In genomic region chr6:15643542-15643941, GRCh38 we compare ENCODE assay signal across 1 cellular context.
TF ChIP-seq lines count a peak whose summit lies in the region.

No MANE protein-coding gene starts in this region.

TF ChIP-seq in GM12878, 131 proteins besides CTCF, POLR2A, EP300 and RAD21 (continued from another document and continues in another):
- TF ChIP-seq ZBTB40 (IDR thresholded peaks at IDR 0.05; ENCODE audit: borderline replicate concordance) = no peak
- TF ChIP-seq POLR2AphosphoS2 (IDR thresholded peaks at IDR 0.05; ENCODE audit: low read depth, low read length) = no peak
- 0 out of 2 replicates have a peak, but pooled peaks have one; percentile 31 for TF ChIP-seq RELB (IDR thresholded peaks at IDR 0.05; ENCODE audit: low read depth)
- TF ChIP-seq PBX3 (IDR thresholded peaks at IDR 0.05; ENCODE audit: insufficient replicate concordance, low read depth, low read length) = no peak
- no peak for TF ChIP-seq IKZF1 (conservative IDR thresholded peaks at IDR 0.05)
- TF ChIP-seq KAT2A (conservative IDR thresholded peaks at IDR 0.05; ENCODE audit: control insufficient read depth, low read depth, low read length) = no peak
- peak; percentile 31 for TF ChIP-seq MEF2B (IDR thresholded peaks at IDR 0.05; ENCODE audit: partially characterized antibody, poor library complexity, severe bottlenecking)
- no peak for TF ChIP-seq YBX1 (IDR thresholded peaks at IDR 0.05)
- no peak for TF ChIP-seq EGR1 (IDR thresholded peaks at IDR 0.05; ENCODE audit: borderline replicate concordance in 1 of 2, low read depth in 2 of 2, low read length in 2 of 2)
- no peak for TF ChIP-seq SIX5 (IDR thresholded peaks at IDR 0.05; ENCODE audit: low read depth, low read length, severe bottlenecking)
- TF ChIP-seq ZBED1 (IDR thresholded peaks at IDR 0.05; ENCODE audit: borderline replicate concordance) = no peak
- no peak for TF ChIP-seq FOXK2 (IDR thresholded peaks at IDR 0.05)
- TF ChIP-seq ESRRA (IDR thresholded peaks at IDR 0.05; ENCODE audit: low read length) = no peak
- no peak for TF ChIP-seq MYB (IDR thresholded peaks at IDR 0.05; ENCODE audit: borderline replicate concordance, low read depth, low read length)
- TF ChIP-seq BRCA1 (IDR thresholded peaks at IDR 0.05; ENCODE audit: low read depth, low read length) = no peak
- TF ChIP-seq MLLT1 (IDR thresholded peaks at IDR 0.05) = no peak
- no peak for TF ChIP-seq ATF2 (IDR thresholded peaks at IDR 0.05; ENCODE audit: low read length)
- no peak for TF ChIP-seq ZNF687 (IDR thresholded peaks at IDR 0.05)
- no peak for TF ChIP-seq ZZZ3 (IDR thresholded peaks at IDR 0.05; ENCODE audit: control insufficient read depth, insufficient read length, low read depth)
- TF ChIP-seq KDM1A (IDR thresholded peaks at IDR 0.05; ENCODE audit: borderline replicate concordance) = no peak
- no peak for TF ChIP-seq CBFB (IDR thresholded peaks at IDR 0.05; ENCODE audit: low read depth)
- TF ChIP-seq SKIL (IDR thresholded peaks at IDR 0.05; ENCODE audit: low read depth, poor library complexity, severe bottlenecking) = peak; percentile 41
- TF ChIP-seq BCLAF1 (IDR thresholded peaks at IDR 0.05) = no peak
- TF ChIP-seq CEBPB (IDR thresholded peaks at IDR 0.05; ENCODE audit: borderline replicate concordance in 1 of 2, low read depth in 2 of 2, low read length in 2 of 2) = no peak
- TF ChIP-seq IRF3 (IDR thresholded peaks at IDR 0.05) = no peak
- no peak for TF ChIP-seq ETV6 (conservative IDR thresholded peaks at IDR 0.05 in 1 of 2, IDR thresholded peaks at IDR 0.05 in 1 of 2; ENCODE audit: borderline replicate concordance in 1 of 2, low read depth in 1 of 2)
- no peak for TF ChIP-seq BHLHE40 (IDR thresholded peaks at IDR 0.05; ENCODE audit: borderline replicate concordance in 1 of 2, low read depth in 2 of 2, low read length in 1 of 2)
- no peak for TF ChIP-seq SREBF1 (IDR thresholded peaks at IDR 0.05; ENCODE audit: low read length)
- TF ChIP-seq SUPT20H (IDR thresholded peaks at IDR 0.05; ENCODE audit: borderline replicate concordance, control insufficient read depth, low read depth, low read length) = no peak
- no peak for TF ChIP-seq RUNX3 (IDR thresholded peaks at IDR 0.05; ENCODE audit: low read length)
